Comparison of ENCODE assay signal across 8 cellular contexts in the genomic region with DNA sequence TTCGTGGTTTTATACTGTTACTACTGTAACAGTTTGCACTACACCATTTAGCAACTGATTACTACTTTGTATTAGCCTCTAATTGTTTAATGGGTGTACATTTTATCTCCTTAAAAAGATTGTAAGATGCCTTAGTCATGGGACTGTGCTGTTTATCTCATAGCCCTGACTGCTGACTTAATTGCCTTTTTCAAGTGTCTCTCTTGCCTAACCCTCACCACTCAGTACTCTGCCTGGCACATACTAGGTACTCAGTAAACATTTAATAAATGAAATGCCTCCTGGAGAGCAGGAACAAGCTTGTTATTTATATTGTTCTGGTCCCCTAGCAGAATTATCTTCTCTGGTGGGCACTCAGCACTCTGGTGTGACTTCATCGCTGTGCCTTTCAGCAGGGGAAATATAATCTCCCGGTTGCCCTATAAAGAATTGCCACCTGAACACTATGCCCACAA. TPM values are rescaled to one million over a fixed set of nuclear protein-coding genes. Genes with fewer than 3 reads are reported as not detected.
A peak's percentile ranks its signal among the peaks of the same experiment; 100 is the strongest.
DNase-seq lines count a peak whose midpoint lies in the region; ATAC-seq, FAIRE-seq and TF ChIP-seq lines count a peak whose summit lies in the region.

No MANE protein-coding gene starts in this region.

- DNase-seq in WTC11 (ENCODE audit: low spot score) (no peak), kidney (no peak), ecto neural progenitor cell (ENCODE audit: low spot score) (no peak), SIG-M5 (lab: John Stamatoyannopoulos, UW) (no peak)

- no peaks in the 10 kb centered on the region for H3K36me3 Mint-ChIP-seq in WTC11

- peaks cover 6% of the 10 kb centered on the region for H3K4me1 ChIP-seq in HEK293 (ENCODE audit: control insufficient read depth, insufficient read depth, low read length)
- H3K4me1 ChIP-seq in kidney (ENCODE audit: control insufficient read depth in 1 of 2, insufficient read depth in 1 of 2, low read depth in 1 of 2, low read length in 2 of 2): peaks cover 8 to 20% of the 10 kb centered on the region in 2 donors

- no peak for ATAC-seq in WTC11
- ATAC-seq in GM18502 (IDR thresholded peaks at IDR 0.05; ENCODE audit: poor library complexity, unreplicated experiment): no peak
- ATAC-seq in GM21526 (IDR thresholded peaks at IDR 0.05; ENCODE audit: low FRiP score, unreplicated experiment): no peak

- peaks cover 45% of the 10 kb centered on the region for H3K4me1 Mint-ChIP-seq in WTC11

- peaks cover 7% of the 10 kb centered on the region; the same call in 1 of the 2 replicates for H3K27me3 Mint-ChIP-seq in WTC11 (ENCODE audit: low read depth)

- no peak overlapping the region for H3K27ac Mint-ChIP-seq in WTC11

- peak overlapping the region in 1 of 2 donors; percentile 92 for H3K9ac ChIP-seq in kidney (ENCODE audit: low read length in 2 of 2)

- no peaks in the 10 kb centered on the region for H3K9me3 ChIP-seq in HEK293 (ENCODE audit: control insufficient read depth, insufficient read depth, low read depth, low read length)
- H3K9me3 ChIP-seq in kidney (ENCODE audit: control insufficient read depth in 1 of 2, low read length in 2 of 2): no peaks in the 10 kb centered on the region

- intact Hi-C loops in kidney (cut with DNase I): no loop called here

- H3K9me3 Mint-ChIP-seq in WTC11: no peaks in the 10 kb centered on the region

- no peak for FAIRE-seq in kidney (lab: Jason Lieb, UNC)

- H3K36me3 ChIP-seq in HEK293 (ENCODE audit: control insufficient read depth in 2 of 2, insufficient read depth in 1 of 2, low read length in 2 of 2) (no peaks in the 10 kb centered on the region), kidney (ENCODE audit: control insufficient read depth in 1 of 2, insufficient read depth in 2 of 2, low read length in 2 of 2) (no peaks in the 10 kb centered on the region)

- CTCF ChIA-PET in HEK293 (lab: Yijun Ruan, JAX) (no interaction called here), WTC11 (lab: Charles Lee) (no interaction called here)

- H3K4me3 ChIP-seq in HEK293 (ENCODE audit: low read depth, low read length) (no peak overlapping the region), kidney (ENCODE audit: low read length in 2 of 2) (peak overlapping the region; percentile 33 to 86)

- H3K27ac ChIP-seq in 22Rv1 (peak overlapping the region; percentile 91), HEK293 (ENCODE audit: extremely low read depth, low read depth, low read length) (no peak overlapping the region), kidney (ENCODE audit: low read depth in 2 of 2, low read length in 2 of 2) (no peak overlapping the region)

- POLR2A ChIA-PET in HEK293 (lab: Yijun Ruan, JAX) (no interaction called here), WTC11 (lab: Charles Lee) (no interaction called here)

- TF ChIP-seq CTCF in 22Rv1 (IDR thresholded peaks at IDR 0.05) (no peak), HEK293 (tag by site-specific recombination; IDR thresholded peaks at IDR 0.05) (no peak), WTC11 (IDR thresholded peaks at IDR 0.05) (no peak), kidney (IDR thresholded peaks at IDR 0.05; ENCODE audit: borderline replicate concordance, extremely low read depth, insufficient read depth) (no peak)

- H3K4me3 Mint-ChIP-seq in WTC11: peak overlapping the region; percentile 80

TF ChIP-seq in HEK293, 187 proteins besides CTCF, POLR2A, EP300 and RAD21 (continues in another document):
- no peak for TF ChIP-seq ZNF473 (tag by site-specific recombination; IDR thresholded peaks at IDR 0.05)
- peak; percentile 54; the same call in 1 of the 2 replicates for TF ChIP-seq ZNF843 (tag by site-specific recombination; IDR thresholded peaks at IDR 0.05)
- TF ChIP-seq IKZF3 (tag by site-specific recombination; IDR thresholded peaks at IDR 0.05): peak; percentile 21; the same call in 1 of the 2 replicates
- TF ChIP-seq, protein P1, sequence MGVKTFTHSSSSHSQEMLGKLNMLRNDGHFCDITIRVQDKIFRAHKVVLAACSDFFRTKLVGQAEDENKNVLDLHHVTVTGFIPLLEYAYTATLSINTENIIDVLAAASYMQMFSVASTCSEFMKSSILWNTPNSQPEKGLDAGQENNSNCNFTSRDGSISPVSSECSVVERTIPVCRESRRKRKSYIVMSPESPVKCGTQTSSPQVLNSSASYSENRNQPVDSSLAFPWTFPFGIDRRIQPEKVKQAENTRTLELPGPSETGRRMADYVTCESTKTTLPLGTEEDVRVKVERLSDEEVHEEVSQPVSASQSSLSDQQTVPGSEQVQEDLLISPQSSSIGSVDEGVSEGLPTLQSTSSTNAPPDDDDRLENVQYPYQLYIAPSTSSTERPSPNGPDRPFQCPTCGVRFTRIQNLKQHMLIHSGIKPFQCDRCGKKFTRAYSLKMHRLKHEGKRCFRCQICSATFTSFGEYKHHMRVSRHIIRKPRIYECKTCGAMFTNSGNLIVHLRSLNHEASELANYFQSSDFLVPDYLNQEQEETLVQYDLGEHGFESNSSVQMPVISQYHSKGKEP (tag by site-specific recombination; IDR thresholded peaks at IDR 0.05): no peak
- no peak for TF ChIP-seq ZNF670 (tag by site-specific recombination; IDR thresholded peaks at IDR 0.05; ENCODE audit: low read depth)
- TF ChIP-seq, protein P2, sequence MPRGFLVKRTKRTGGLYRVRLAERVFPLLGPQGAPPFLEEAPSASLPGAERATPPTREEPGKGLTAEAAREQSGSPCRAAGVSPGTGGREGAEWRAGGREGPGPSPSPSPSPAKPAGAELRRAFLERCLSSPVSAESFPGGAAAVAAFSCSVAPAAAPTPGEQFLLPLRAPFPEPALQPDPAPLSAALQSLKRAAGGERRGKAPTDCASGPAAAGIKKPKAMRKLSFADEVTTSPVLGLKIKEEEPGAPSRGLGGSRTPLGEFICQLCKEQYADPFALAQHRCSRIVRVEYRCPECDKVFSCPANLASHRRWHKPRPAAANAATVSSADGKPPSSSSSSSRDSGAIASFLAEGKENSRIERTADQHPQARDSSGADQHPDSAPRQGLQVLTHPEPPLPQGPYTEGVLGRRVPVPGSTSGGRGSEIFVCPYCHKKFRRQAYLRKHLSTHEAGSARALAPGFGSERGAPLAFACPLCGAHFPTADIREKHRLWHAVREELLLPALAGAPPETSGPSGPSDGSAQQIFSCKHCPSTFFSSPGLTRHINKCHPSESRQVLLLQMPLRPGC (tag by site-specific recombination; IDR thresholded peaks at IDR 0.05): peak; percentile 46; the same call in 1 of the 2 replicates

TF ChIP-seq in WTC11, 78 proteins besides CTCF, POLR2A, EP300 and RAD21 (continues in another document):
- TF ChIP-seq, protein P3, sequence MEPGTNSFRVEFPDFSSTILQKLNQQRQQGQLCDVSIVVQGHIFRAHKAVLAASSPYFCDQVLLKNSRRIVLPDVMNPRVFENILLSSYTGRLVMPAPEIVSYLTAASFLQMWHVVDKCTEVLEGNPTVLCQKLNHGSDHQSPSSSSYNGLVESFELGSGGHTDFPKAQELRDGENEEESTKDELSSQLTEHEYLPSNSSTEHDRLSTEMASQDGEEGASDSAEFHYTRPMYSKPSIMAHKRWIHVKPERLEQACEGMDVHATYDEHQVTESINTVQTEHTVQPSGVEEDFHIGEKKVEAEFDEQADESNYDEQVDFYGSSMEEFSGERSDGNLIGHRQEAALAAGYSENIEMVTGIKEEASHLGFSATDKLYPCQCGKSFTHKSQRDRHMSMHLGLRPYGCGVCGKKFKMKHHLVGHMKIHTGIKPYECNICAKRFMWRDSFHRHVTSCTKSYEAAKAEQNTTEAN (CRISPR knock-in tag; IDR thresholded peaks at IDR 0.05): no peak
- TF ChIP-seq, protein P4, sequence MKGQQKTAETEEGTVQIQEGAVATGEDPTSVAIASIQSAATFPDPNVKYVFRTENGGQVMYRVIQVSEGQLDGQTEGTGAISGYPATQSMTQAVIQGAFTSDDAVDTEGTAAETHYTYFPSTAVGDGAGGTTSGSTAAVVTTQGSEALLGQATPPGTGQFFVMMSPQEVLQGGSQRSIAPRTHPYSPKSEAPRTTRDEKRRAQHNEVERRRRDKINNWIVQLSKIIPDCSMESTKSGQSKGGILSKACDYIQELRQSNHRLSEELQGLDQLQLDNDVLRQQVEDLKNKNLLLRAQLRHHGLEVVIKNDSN (CRISPR knock-in tag; IDR thresholded peaks at IDR 0.05): no peak
- TF ChIP-seq EMX1 (CRISPR knock-in tag; IDR thresholded peaks at IDR 0.05) (no peak), NFE2L1 (CRISPR knock-in tag; IDR thresholded peaks at IDR 0.05) (no peak), RORB (CRISPR knock-in tag; IDR thresholded peaks at IDR 0.05) (no peak), GABPB1 (CRISPR knock-in tag; IDR thresholded peaks at IDR 0.05) (no peak), ZNF396 (CRISPR knock-in tag; IDR thresholded peaks at IDR 0.05; ENCODE audit: borderline replicate concordance) (no peak)
- TF ChIP-seq, protein P5, sequence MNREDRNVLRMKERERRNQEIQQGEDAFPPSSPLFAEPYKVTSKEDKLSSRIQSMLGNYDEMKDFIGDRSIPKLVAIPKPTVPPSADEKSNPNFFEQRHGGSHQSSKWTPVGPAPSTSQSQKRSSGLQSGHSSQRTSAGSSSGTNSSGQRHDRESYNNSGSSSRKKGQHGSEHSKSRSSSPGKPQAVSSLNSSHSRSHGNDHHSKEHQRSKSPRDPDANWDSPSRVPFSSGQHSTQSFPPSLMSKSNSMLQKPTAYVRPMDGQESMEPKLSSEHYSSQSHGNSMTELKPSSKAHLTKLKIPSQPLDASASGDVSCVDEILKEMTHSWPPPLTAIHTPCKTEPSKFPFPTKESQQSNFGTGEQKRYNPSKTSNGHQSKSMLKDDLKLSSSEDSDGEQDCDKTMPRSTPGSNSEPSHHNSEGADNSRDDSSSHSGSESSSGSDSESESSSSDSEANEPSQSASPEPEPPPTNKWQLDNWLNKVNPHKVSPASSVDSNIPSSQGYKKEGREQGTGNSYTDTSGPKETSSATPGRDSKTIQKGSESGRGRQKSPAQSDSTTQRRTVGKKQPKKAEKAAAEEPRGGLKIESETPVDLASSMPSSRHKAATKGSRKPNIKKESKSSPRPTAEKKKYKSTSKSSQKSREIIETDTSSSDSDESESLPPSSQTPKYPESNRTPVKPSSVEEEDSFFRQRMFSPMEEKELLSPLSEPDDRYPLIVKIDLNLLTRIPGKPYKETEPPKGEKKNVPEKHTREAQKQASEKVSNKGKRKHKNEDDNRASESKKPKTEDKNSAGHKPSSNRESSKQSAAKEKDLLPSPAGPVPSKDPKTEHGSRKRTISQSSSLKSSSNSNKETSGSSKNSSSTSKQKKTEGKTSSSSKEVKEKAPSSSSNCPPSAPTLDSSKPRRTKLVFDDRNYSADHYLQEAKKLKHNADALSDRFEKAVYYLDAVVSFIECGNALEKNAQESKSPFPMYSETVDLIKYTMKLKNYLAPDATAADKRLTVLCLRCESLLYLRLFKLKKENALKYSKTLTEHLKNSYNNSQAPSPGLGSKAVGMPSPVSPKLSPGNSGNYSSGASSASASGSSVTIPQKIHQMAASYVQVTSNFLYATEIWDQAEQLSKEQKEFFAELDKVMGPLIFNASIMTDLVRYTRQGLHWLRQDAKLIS (CRISPR knock-in tag; IDR thresholded peaks at IDR 0.05; ENCODE audit: borderline replicate concordance): no peak
- TF ChIP-seq, protein P6, sequence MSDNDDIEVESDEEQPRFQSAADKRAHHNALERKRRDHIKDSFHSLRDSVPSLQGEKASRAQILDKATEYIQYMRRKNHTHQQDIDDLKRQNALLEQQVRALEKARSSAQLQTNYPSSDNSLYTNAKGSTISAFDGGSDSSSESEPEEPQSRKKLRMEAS (CRISPR knock-in tag; IDR thresholded peaks at IDR 0.05): no peak

RNA-seq across cellular contexts. Expression of a gene that starts 1.7 kb away (rescaled TPM):
- total RNA-seq in WTC11 (2021) (20.1 to 22.4 TPM (median 20.9 TPM) in 3 replicates), kidney (38.9 TPM)
- 27.8 TPM for polyA plus RNA-seq in kidney (ENCODE audit: insufficient read depth, low read depth, low replicate concordance)
